10 cellular contexts compared by ENCODE assay signal in the genomic region with DNA sequence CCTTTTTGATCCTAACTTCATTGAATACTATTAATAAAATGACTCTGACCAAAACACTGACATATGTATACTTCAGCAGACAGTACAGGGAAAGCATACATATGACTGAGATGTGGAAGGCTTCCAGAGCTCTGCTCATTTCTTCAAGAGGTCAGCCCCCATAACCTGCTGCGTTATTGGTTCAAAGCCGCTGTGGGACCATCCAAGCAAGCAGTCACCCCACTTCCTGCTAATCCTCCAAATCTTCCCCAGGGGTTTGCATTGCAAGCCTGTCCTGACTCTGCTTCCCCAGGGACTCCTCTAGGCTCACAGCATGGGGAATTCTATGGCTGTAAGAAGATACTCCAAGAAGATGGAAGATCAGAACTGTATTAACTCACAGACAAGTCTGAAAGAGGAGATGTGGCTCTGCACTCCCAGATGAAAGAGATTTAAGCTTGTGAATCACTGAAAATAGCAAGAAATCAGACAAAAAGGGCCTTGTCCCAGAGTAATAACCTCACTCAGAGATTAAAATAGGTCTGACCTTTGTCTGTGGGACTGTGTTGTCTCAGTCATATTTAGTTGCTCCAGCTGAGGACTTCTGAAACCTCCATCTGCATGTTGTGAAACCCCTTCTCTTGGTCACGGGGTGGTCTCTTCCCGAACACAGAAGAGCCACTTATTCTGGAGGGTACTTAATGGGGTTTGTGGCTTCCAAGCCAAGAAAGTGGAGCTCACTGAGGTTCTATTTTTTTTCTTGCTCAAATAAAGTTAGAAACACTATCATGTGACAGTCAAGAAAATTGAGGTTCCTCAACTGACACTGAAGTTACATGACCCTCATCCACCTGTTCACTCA.
DNase-seq lines count a peak whose midpoint lies in the region; ATAC-seq and TF ChIP-seq lines count a peak whose summit lies in the region.
"Had no signal": no experiment of that assay in that cellular context is flagged by ENCODE, and none has a peak within 500 bp of the region (broad histone marks: within the 10 kb centered on the region; RNA-seq: fewer than 3 reads in every experiment).

No MANE protein-coding gene starts in this region.

- peak overlapping the region in 6 of 11 experiments; percentile 1 to 43 (median 28); a peak in 11 of 22 replicates for H3K27ac ChIP-seq in BLaER1 treated with 17β-estradiol and CSF1 and Interleukin-3, amounts not matched to agents 10 nM and 100 nM
- no peak overlapping the region for H3K27ac ChIP-seq in caudate nucleus (ENCODE audit: low read depth, low read length)

- intact Hi-C loops in natural killer cell (cut with micrococcal nuclease), result no loop called here

- no peaks in the 10 kb centered on the region for H4K20me1 ChIP-seq in BLaER1 treated with 17β-estradiol and CSF1 and Interleukin-3, amounts not matched to agents 10 nM and 100 nM

- peaks cover 2% of the 10 kb centered on the region in 2 donors for H3K9me3 Mint-ChIP-seq in natural killer cell

- no peaks in the 10 kb centered on the region for H3K36me3 Mint-ChIP-seq in natural killer cell

- H3K27ac Mint-ChIP-seq in natural killer cell, result no peak overlapping the region

- H3K9me3 ChIP-seq in BLaER1 treated with 17β-estradiol and CSF1 and Interleukin-3, amounts not matched to agents 10 nM and 100 nM (replicated peaks in 1 of 11), result peaks cover 0 to 14% (median 0%) of the 10 kb centered on the region in 11 experiments; a peak in 6 of 22 replicates

- H3K4me3 ChIP-seq in BLaER1 treated with 17β-estradiol and CSF1 and Interleukin-3, amounts not matched to agents 10 nM and 100 nM, result no peak overlapping the region

- no peak for TF ChIP-seq CTCF in natural killer cell (IDR thresholded peaks at IDR 0.05)

- H3K36me3 ChIP-seq in BLaER1 treated with 17β-estradiol and CSF1 and Interleukin-3, amounts not matched to agents 10 nM and 100 nM, result no peaks in the 10 kb centered on the region

- H3K4me1 Mint-ChIP-seq in natural killer cell, result no peaks in the 10 kb centered on the region

- ATAC-seq in GM19043 (IDR thresholded peaks at IDR 0.05; ENCODE audit: low read depth, unreplicated experiment) (peak; percentile 72), HG02759 (IDR thresholded peaks at IDR 0.05; ENCODE audit: unreplicated experiment) (peak; percentile 85), HG03558 (IDR thresholded peaks at IDR 0.05; ENCODE audit: extremely low read depth, unreplicated experiment) (peak; percentile 60), natural killer cell (no peak)

- H3K27me3 Mint-ChIP-seq in natural killer cell (ENCODE audit: low read depth in 2 of 2), result no peaks in the 10 kb centered on the region
- H3K27me3 Mint-ChIP-seq: brain had no signal

- H3K9ac ChIP-seq in BLaER1 treated with 17β-estradiol and CSF1 and Interleukin-3, amounts not matched to agents 10 nM and 100 nM, result no peak overlapping the region

- DNase-seq in caudate nucleus (lab: John Stamatoyannopoulos, UW) (no peak), NCI-H82 treated with DMSO at 0.1 percent for 48 hours (lab: John Stamatoyannopoulos, UW; ENCODE audit: unreplicated experiment) (no peak), NCI-H345 (lab: John Stamatoyannopoulos, UW) (no peak), natural killer cell (no peak)
- DNase-seq: SHP77 treated with DMSO at 0.1 percent for 48 hours had no signal

- no peak overlapping the region for H3K4me3 Mint-ChIP-seq in natural killer cell
- H3K4me3 Mint-ChIP-seq: brain had no signal

- peak overlapping the region; percentile 45 to 82 (median 66) for H3K4me2 ChIP-seq in BLaER1 treated with 17β-estradiol and CSF1 and Interleukin-3, amounts not matched to agents 10 nM and 100 nM

- peaks cover 9 to 99% (median 15%) of the 10 kb centered on the region in 10 experiments for H3K4me1 ChIP-seq in BLaER1 treated with 17β-estradiol and CSF1 and Interleukin-3, amounts not matched to agents 10 nM and 100 nM

- H3K27me3 ChIP-seq in BLaER1 treated with 17β-estradiol and CSF1 and Interleukin-3, amounts not matched to agents 10 nM and 100 nM, result no peaks in the 10 kb centered on the region

Comparison
In these comparisons a context has a peak if more than half of its experiments do, and no peak if none do; other contexts are left out.
1. ATAC-seq: peak in GM19043 (single experiment), HG02759 (single experiment) and HG03558 (single experiment); none in natural killer cell (0 of 3).